In genomic region chr2:43402002-43402401, GRCh38 we compare ENCODE assay signal across 10 cellular contexts.
DNase-seq lines count a peak whose midpoint lies in the region; ATAC-seq, FAIRE-seq and TF ChIP-seq lines count a peak whose summit lies in the region.
"Had no signal": no experiment of that assay in that cellular context is flagged by ENCODE, and none has a peak within 500 bp of the region (broad histone marks: within the 10 kb centered on the region; RNA-seq: fewer than 3 reads in every experiment).

No MANE protein-coding gene starts in this region.

- H3K9me3 ChIP-seq in esophagus squamous epithelium (no peaks in the 10 kb centered on the region), prostate gland (no peaks in the 10 kb centered on the region), ovary (no peaks in the 10 kb centered on the region)
- H3K9me3 ChIP-seq: psoas muscle had no signal

- no peaks in the 10 kb centered on the region for H3K36me3 ChIP-seq in esophagus squamous epithelium
- no peaks in the 10 kb centered on the region for H3K36me3 ChIP-seq in prostate gland
- no peaks in the 10 kb centered on the region for H3K36me3 ChIP-seq in ovary

- peak; percentile 99 for FAIRE-seq in GM18507 (lab: Jason Lieb, UNC)

- DNase-seq in GM18507 (ENCODE audit: extremely low spot score, insufficient read length, low read depth) (no peak), esophagus squamous epithelium (lab: John Stamatoyannopoulos, UW) (no peak), GM03348 (ENCODE audit: low spot score) (no peak), prostate gland (ENCODE audit: low spot score) (no peak), ovary (no peak), AML-193 (lab: John Stamatoyannopoulos, UW) (no peak)
- DNase-seq: NCI-H510A treated with DMSO at 0.1 percent for 48 hours, psoas muscle had no signal

- TF ChIP-seq POLR2A in esophagus squamous epithelium (IDR thresholded peaks at IDR 0.05) (no peak), prostate gland (IDR thresholded peaks at IDR 0.05) (no peak), ovary (IDR thresholded peaks at IDR 0.05) (no peak)

- 53 to 78% methylated on average over 3 to 4 of the region's 5 CpGs for WGBS in esophagus squamous epithelium, 2 donors
- 55% methylated on average over 5 of the region's 5 CpGs for WGBS in prostate gland
- WGBS in ovary, 3 donors: 85 to 90% (median 86%) methylated on average over 5 of the region's 5 CpGs

- H3K4me3 ChIP-seq in esophagus squamous epithelium: no peak overlapping the region
- H3K4me3 ChIP-seq in prostate gland: no peak overlapping the region
- no peak overlapping the region for H3K4me3 ChIP-seq in ovary
- H3K4me3 ChIP-seq: psoas muscle had no signal

- no peak for TF ChIP-seq CTCF in esophagus squamous epithelium (IDR thresholded peaks at IDR 0.05)
- TF ChIP-seq CTCF in prostate gland (IDR thresholded peaks at IDR 0.05): no peak
- TF ChIP-seq CTCF in ovary (IDR thresholded peaks at IDR 0.05): no peak

- TF ChIP-seq EP300 in ovary (IDR thresholded peaks at IDR 0.05): no peak

- intact Hi-C loops in esophagus squamous epithelium (cut with DNase I) (no loop called here), prostate gland (cut with DNase I) (no loop called here), ovary (cut with DNase I) (no loop called here)

- ATAC-seq in GM19467 (IDR thresholded peaks at IDR 0.05; ENCODE audit: unreplicated experiment) (peak; percentile 85), HG03159 (IDR thresholded peaks at IDR 0.05; ENCODE audit: unreplicated experiment) (peak; percentile 81)
- ATAC-seq: psoas muscle had no signal

- H3K4me1 ChIP-seq in esophagus squamous epithelium: peaks cover 14 to 93% (median 22%) of the 10 kb centered on the region in 3 donors
- no peaks in the 10 kb centered on the region for H3K4me1 ChIP-seq in prostate gland (replicated peaks)
- H3K4me1 ChIP-seq in ovary (ENCODE audit: insufficient read depth): peaks cover 12% of the 10 kb centered on the region

- peak overlapping the region; percentile 50 to 83 (median 66) for H3K27ac ChIP-seq in esophagus squamous epithelium
- no peak overlapping the region for H3K27ac ChIP-seq in prostate gland
- H3K27ac ChIP-seq in ovary: no peak overlapping the region
- H3K27ac ChIP-seq: psoas muscle had no signal

- H3K27me3 ChIP-seq in esophagus squamous epithelium (no peaks in the 10 kb centered on the region), prostate gland (replicated peaks; ENCODE audit: insufficient read depth) (no peaks in the 10 kb centered on the region), ovary (no peaks in the 10 kb centered on the region)

Comparison
In these comparisons a context has a peak if more than half of its experiments do, and no peak if none do; other contexts are left out.
1. H3K27ac ChIP-seq: peak in esophagus squamous epithelium (4 of 4); none in prostate gland (0 of 2) and ovary (0 of 2).